24 cellular contexts compared by ENCODE assay signal in the genomic region with DNA sequence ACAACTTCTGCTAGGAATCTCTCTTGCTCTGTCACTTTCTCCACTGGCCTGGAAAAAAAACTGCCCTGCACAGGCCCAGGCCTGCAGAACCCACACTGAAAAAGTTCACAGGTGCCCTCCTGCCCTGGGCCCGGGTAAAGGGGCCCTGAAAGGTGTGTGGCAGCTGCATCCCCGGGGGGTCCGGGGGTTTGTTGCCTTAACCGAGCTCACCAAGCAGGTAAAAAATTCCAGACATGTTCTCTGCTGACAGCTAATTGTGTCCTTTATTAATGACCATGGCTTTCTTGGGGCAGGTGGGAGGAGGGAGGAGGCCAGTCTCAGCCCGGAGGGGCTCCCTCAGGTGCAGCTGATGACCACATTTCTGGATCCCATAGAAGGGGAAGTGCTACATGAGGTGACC.
A peak's percentile ranks its signal among the peaks of the same experiment; 100 is the strongest.
DNase-seq lines count a peak whose midpoint lies in the region; ATAC-seq and TF ChIP-seq lines count a peak whose summit lies in the region.
"Had no signal": no experiment of that assay in that cellular context is flagged by ENCODE, and none has a peak within 500 bp of the region (broad histone marks: within the 10 kb centered on the region; RNA-seq: fewer than 3 reads in every experiment).

No MANE protein-coding gene starts in this region.

- peaks cover 45% of the 10 kb centered on the region for H3K4me1 ChIP-seq in cardiac muscle cell (ENCODE audit: low read depth)
- H3K4me1 ChIP-seq in neural progenitor cell, result peaks cover 26% of the 10 kb centered on the region
- H3K4me1 ChIP-seq: HAP-1 had no signal

- TF ChIP-seq CTCF in cardiac muscle cell (IDR thresholded peaks at IDR 0.05; ENCODE audit: low read depth, low read length) (no peak), progenitor cell of endocrine pancreas (IDR thresholded peaks at IDR 0.05; ENCODE audit: unreplicated experiment) (no peak), neural progenitor cell (IDR thresholded peaks at IDR 0.05) (no peak)

- no peak overlapping the region for H2AFZ ChIP-seq in neural progenitor cell (replicated peaks)
- H2AFZ ChIP-seq: GM23248, PC-9 had no signal

- no peak overlapping the region for H3K9ac ChIP-seq in neural progenitor cell
- H3K9ac ChIP-seq: GM23248, KMS-11 had no signal

- H3K9me3 ChIP-seq in cardiac muscle cell (ENCODE audit: low read depth), result no peaks in the 10 kb centered on the region
- H3K9me3 ChIP-seq in neural progenitor cell (ENCODE audit: low read depth), result no peaks in the 10 kb centered on the region
- H3K9me3 ChIP-seq: HAP-1 had no signal

- H3K4me2 ChIP-seq in neural progenitor cell, result no peak overlapping the region
- H3K4me2 ChIP-seq: KMS-11, PC-9 had no signal

- no peaks in the 10 kb centered on the region for H3K36me3 ChIP-seq in cardiac muscle cell
- no peaks in the 10 kb centered on the region for H3K36me3 ChIP-seq in neural progenitor cell
- H3K36me3 ChIP-seq: HAP-1 had no signal

- intact Hi-C loops in Right ventricle myocardium superior (cut with DNase I), result no loop called here

- no peaks in the 10 kb centered on the region for H3K79me2 ChIP-seq in neural progenitor cell (ENCODE audit: low read depth)

- peaks cover 51% of the 10 kb centered on the region for H4K20me1 ChIP-seq in neural progenitor cell (ENCODE audit: low read depth)

- no peak for DNase-seq in cardiac muscle cell (ENCODE audit: low read depth in 1 of 2, low spot score in 1 of 2)
- DNase-seq in Right ventricle myocardium superior, result no peak
- DNase-seq in progenitor cell of endocrine pancreas (ENCODE audit: low spot score, unreplicated experiment), result peak; percentile 28
- no peak for DNase-seq in neural progenitor cell (ENCODE audit: low spot score)
- DNase-seq in 8988T, result no peak
- no peak for DNase-seq in stimulated activated CD4-positive, alpha-beta T cell treated with anti-CD3 and anti-CD28 coated beads, Interleukin-2, amount 100 ng/mL, for 24 hours
- no peak for DNase-seq in NCI-H2196 treated with DMSO at 0.1 percent for 48 hours (lab: John Stamatoyannopoulos, UW; ENCODE audit: unreplicated experiment)
- DNase-seq: AML-193; CD8-positive, alpha-beta T cell; DND-41; GM23248; NCI-H1092 treated with DMSO at 0.1 percent for 48 hours; NCI-H1694 treated with DMSO at 0.1 percent for 48 hours; NCI-H2081 treated with DMSO at 0.1 percent for 48 hours; NCI-H510A; NCI-H748 treated with DMSO at 0.1 percent for 48 hours; PC-9; RPMI8226; SHP77 treated with DMSO at 0.1 percent for 48 hours had no signal

- H3F3A ChIP-seq in neural progenitor cell (ENCODE audit: low read depth), result peaks cover 24% of the 10 kb centered on the region

- H3K36me3 Mint-ChIP-seq in progenitor cell of endocrine pancreas (ENCODE audit: insufficient read depth) (no peaks in the 10 kb centered on the region), neural progenitor cell (peaks cover 7% of the 10 kb centered on the region)
- H3K36me3 Mint-ChIP-seq: CD8-positive, alpha-beta T cell had no signal

- H3K9me3 Mint-ChIP-seq in progenitor cell of endocrine pancreas (ENCODE audit: low read depth) (no peaks in the 10 kb centered on the region), neural progenitor cell (no peaks in the 10 kb centered on the region)
- H3K9me3 Mint-ChIP-seq: CD8-positive, alpha-beta T cell had no signal

- H3K4me3 ChIP-seq in cardiac muscle cell (no peak overlapping the region), neural progenitor cell (no peak overlapping the region)
- H3K4me3 ChIP-seq: GM12878, GM23248, HAP-1, PC-9, SK-N-MC had no signal

- H3K4me1 Mint-ChIP-seq in progenitor cell of endocrine pancreas (ENCODE audit: low read depth) (peaks cover 48% of the 10 kb centered on the region), neural progenitor cell (peaks cover 56% of the 10 kb centered on the region)

- peak overlapping the region; percentile 95 for H3K27ac Mint-ChIP-seq in progenitor cell of endocrine pancreas
- H3K27ac Mint-ChIP-seq in neural progenitor cell, result no peak overlapping the region
- H3K27ac Mint-ChIP-seq: CD8-positive, alpha-beta T cell had no signal

- H3K27me3 Mint-ChIP-seq in progenitor cell of endocrine pancreas, result no peaks in the 10 kb centered on the region
- H3K27me3 Mint-ChIP-seq in neural progenitor cell (ENCODE audit: insufficient read depth, low read depth), result peaks cover 14% of the 10 kb centered on the region

- H3K27ac ChIP-seq in cardiac muscle cell (peak overlapping the region; percentile 12), layer of hippocampus (ENCODE audit: low read depth, low read length) (peak overlapping the region; percentile 96), neural progenitor cell (no peak overlapping the region)
- H3K27ac ChIP-seq: GM23248, KMS-11, PC-9, SK-N-MC had no signal

- H3K27me3 ChIP-seq in cardiac muscle cell (no peaks in the 10 kb centered on the region), layer of hippocampus (ENCODE audit: control insufficient read depth, insufficient read depth, low read length) (no peaks in the 10 kb centered on the region), neural progenitor cell (no peaks in the 10 kb centered on the region)

- H3K4me3 Mint-ChIP-seq in progenitor cell of endocrine pancreas (ENCODE audit: low read depth), result no peak overlapping the region
- no peak overlapping the region for H3K4me3 Mint-ChIP-seq in neural progenitor cell
- H3K4me3 Mint-ChIP-seq: CD8-positive, alpha-beta T cell had no signal

- no peak for ATAC-seq in Right ventricle myocardium superior (ENCODE audit: poor library complexity)
- ATAC-seq: CD8-positive, alpha-beta T cell; GM12878 had no signal
